9 cellular contexts compared by ENCODE assay signal in the genomic region with DNA sequence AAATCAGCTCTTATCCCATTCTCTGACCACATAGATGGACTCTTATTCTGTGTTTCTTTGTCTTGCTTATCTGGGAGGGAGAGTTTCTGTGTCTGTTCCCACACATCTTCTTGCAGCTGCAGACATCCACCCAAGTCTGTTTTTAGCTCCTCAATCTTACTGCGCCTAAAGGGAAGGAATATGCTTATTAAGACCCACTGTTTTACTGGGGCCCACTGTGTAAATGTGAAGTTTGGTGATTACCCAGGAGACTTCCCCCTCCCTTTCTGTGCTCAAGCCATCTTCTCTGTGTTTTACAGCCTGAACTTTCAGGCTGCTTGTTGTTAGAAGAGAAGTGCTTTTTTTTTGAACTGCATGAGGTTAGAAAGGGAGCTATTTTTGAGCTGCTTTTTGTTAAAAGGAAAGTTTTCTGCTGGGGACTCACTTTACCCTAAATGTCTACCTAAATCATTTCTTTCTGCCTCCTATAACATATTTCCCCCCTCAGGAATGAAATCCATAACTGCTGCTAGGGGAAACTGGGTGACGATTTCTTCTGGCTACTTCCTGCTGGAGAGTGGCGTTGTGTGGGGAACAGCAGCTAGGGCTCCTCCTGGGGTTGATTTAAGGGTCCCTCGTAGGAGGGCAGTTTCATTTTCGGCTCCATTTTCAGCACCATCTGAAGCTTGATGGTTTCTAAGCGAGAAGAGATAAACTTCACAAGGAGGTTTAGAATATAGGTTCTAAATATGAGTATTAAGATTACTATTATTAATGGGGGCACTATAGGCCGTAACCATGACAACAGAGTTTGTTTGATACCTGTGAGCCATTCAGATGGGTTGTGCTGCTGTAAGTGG. TPM values are rescaled to one million over a fixed set of nuclear protein-coding genes. Genes with fewer than 3 reads are reported as not detected.
DNase-seq lines count a peak whose midpoint lies in the region; ATAC-seq and TF ChIP-seq lines count a peak whose summit lies in the region.
"Had no signal": no experiment of that assay in that cellular context is flagged by ENCODE, and none has a peak within 500 bp of the region (broad histone marks: within the 10 kb centered on the region; RNA-seq: fewer than 3 reads in every experiment).

No MANE protein-coding gene starts in this region.

- H3K4me3 ChIP-seq in neuron (ENCODE audit: low read length) = peak overlapping the region; percentile 18

- no peak overlapping the region for H2AFZ ChIP-seq in neuron (ENCODE audit: low read depth, low read length)

- H3K36me3 ChIP-seq in neuron (ENCODE audit: insufficient read depth, low read length) = no peaks in the 10 kb centered on the region

- H3K9me3 ChIP-seq in neuron (ENCODE audit: low read length) = no peaks in the 10 kb centered on the region
- H3K9me3 ChIP-seq: neutrophil had no signal

- TF ChIP-seq CTCF in RWPE1 (conservative IDR thresholded peaks at IDR 0.05; ENCODE audit: low read depth) = no peak

- POLR2A ChIA-PET in RWPE1 (lab: Yijun Ruan, JAX; ENCODE audit: low non-redundant PET) = no interaction called here

- H3K27me3 ChIP-seq in neuron (ENCODE audit: insufficient read depth, low read length) = no peaks in the 10 kb centered on the region
- H3K27me3 ChIP-seq: neutrophil had no signal

- DNase-seq in AG20443 (ENCODE audit: low spot score) = no peak
- no peak for DNase-seq in RWPE1 (ENCODE audit: low spot score)
- no peak for DNase-seq in A172 (ENCODE audit: low spot score)
- no peak for DNase-seq in SIG-M5 treated with dmso at 0.1 percent for 504 hours (lab: John Stamatoyannopoulos, UW; ENCODE audit: unreplicated experiment)

- CTCF ChIA-PET in RWPE1 (lab: Yijun Ruan, JAX) = no interaction called here

- ATAC-seq in GM19438 (IDR thresholded peaks at IDR 0.05; ENCODE audit: low read depth, unreplicated experiment) (peak; percentile 43), HG03442 (IDR thresholded peaks at IDR 0.05; ENCODE audit: unreplicated experiment) (peak; percentile 49)

- peaks cover 27% of the 10 kb centered on the region for H3K4me1 ChIP-seq in neuron (ENCODE audit: insufficient read depth, low read length)

- H3K27ac ChIP-seq in cingulate gyrus (ENCODE audit: low read depth, low read length) (peak overlapping the region; percentile 67), RWPE1 (no peak overlapping the region)
- H3K27ac ChIP-seq: neutrophil had no signal

RNA-seq across cellular contexts. Expression of a gene that starts 39.5 kb away (rescaled TPM):
- 15.7 and 20.0 TPM in 2 replicates for total RNA-seq in A172 (2014; rRNA removed; shearing (Covaris generic))

RNA-seq across cellular contexts. Expression of a gene that starts 48.0 kb away (rescaled TPM):
- 85.1 and 89.9 TPM in 2 replicates for total RNA-seq in A172 (2014; rRNA removed; shearing (Covaris generic))
